Comparison of ENCODE assay signal across 2 cellular contexts in genomic region chr19:3225677-3226093, GRCh38.
TF ChIP-seq lines count a peak whose summit lies in the region.

No MANE protein-coding gene starts in this region.

TF ChIP-seq in H1, 55 proteins besides CTCF, POLR2A, EP300 and RAD21:
- no peak for TF ChIP-seq CBX8 (IDR thresholded peaks at IDR 0.05; ENCODE audit: borderline replicate concordance, low read depth, low read length)
- TF ChIP-seq SP2 (IDR thresholded peaks at IDR 0.05; ENCODE audit: low read length): no peak
- TF ChIP-seq CTBP2 (IDR thresholded peaks at IDR 0.05; ENCODE audit: borderline replicate concordance, insufficient read depth, insufficient read length, low read length): no peak
- no peak for TF ChIP-seq CHD1 (IDR thresholded peaks at IDR 0.05; ENCODE audit: low read depth, low read length)
- TF ChIP-seq TAF7 (optimal IDR thresholded peaks at IDR 0.05; ENCODE audit: borderline replicate concordance, low read depth, low read length): no peak
- TF ChIP-seq CBX5 (IDR thresholded peaks at IDR 0.05; ENCODE audit: low read depth, low read length): no peak
- TF ChIP-seq RBBP5 (IDR thresholded peaks at IDR 0.05; ENCODE audit: borderline replicate concordance, low read depth, low read length): no peak
- TF ChIP-seq SP4 (IDR thresholded peaks at IDR 0.05; ENCODE audit: low read length): no peak
- no peak for TF ChIP-seq HDAC2 (IDR thresholded peaks at IDR 0.05; ENCODE audit: borderline replicate concordance in 1 of 2, low read depth in 2 of 2, low read length in 2 of 2)
- no peak for TF ChIP-seq SUZ12 (IDR thresholded peaks at IDR 0.05; ENCODE audit: low read length)
- TF ChIP-seq BRCA1 (IDR thresholded peaks at IDR 0.05; ENCODE audit: low read depth, low read length): no peak

TF ChIP-seq in neural cell, 6 proteins besides CTCF, POLR2A, EP300 and RAD21:
- no peak for TF ChIP-seq SMC3 (conservative IDR thresholded peaks at IDR 0.05; ENCODE audit: poor library complexity)
- TF ChIP-seq MXI1 (conservative IDR thresholded peaks at IDR 0.05; ENCODE audit: poor library complexity, severe bottlenecking): no peak
- no peak for TF ChIP-seq EZH2 (IDR thresholded peaks at IDR 0.05; ENCODE audit: borderline replicate concordance, insufficient read depth, low read length, poor library complexity, severe bottlenecking)
- no peak for TF ChIP-seq POLR2AphosphoS5 (IDR thresholded peaks at IDR 0.05)
- no peak for TF ChIP-seq REST (IDR thresholded peaks at IDR 0.05; ENCODE audit: borderline replicate concordance)
- no peak for TF ChIP-seq TAF1 (IDR thresholded peaks at IDR 0.05; ENCODE audit: low read depth)
